ENCODE assay signal across 39 cellular contexts in genomic region chr1:115558275-115558674, GRCh38.
"Had no signal": no experiment of that assay in that cellular context is flagged by ENCODE, and none has a peak within 500 bp of the region (broad histone marks: within the 10 kb centered on the region; RNA-seq: fewer than 3 reads in every experiment).

No MANE protein-coding gene starts in this region.

- H3K4me3 ChIP-seq: adrenal gland, ascending aorta, body of pancreas, breast epithelium, cardiac muscle cell had no signal

- H3K9me3 Mint-ChIP-seq: activated naive CD4-positive, alpha-beta T cell treated with anti-CD3 and anti-CD28 coated beads for 36 hours; activated naive CD4-positive, alpha-beta T cell treated with anti-CD3 and anti-CD28 coated beads, Interleukin-2, amount 10 ng/mL, durations not matched to agents 7 days and 5 days; activated naive CD4-positive, alpha-beta T cell treated with anti-CD3 and anti-CD28 coated beads, Interleukin-2, amount 50 U/mL, for 24 hours; activated naive CD8-positive, alpha-beta T cell treated with anti-CD3 and anti-CD28 coated beads, Interleukin-2, amount 10 ng/mL, durations not matched to agents 7 days and 5 days; activated naive CD8-positive, alpha-beta T cell treated with anti-CD3 and anti-CD28 coated beads, Interleukin-2, amount 50 U/mL, for 24 hours; activated T-cell treated with anti-CD3 and anti-CD28 coated beads, Interleukin-2, amount 50 U/mL, for 24 hours; activated T-helper 1 cell treated with anti-CD3 and anti-CD28 coated beads, Interleukin-12 subunit alpha, Interleukin-12 subunit beta, Interleukin-2, Interleukin-4 antibody, amounts not matched to agents 30 ng/mL and 10 ng/mL and 1 ng/mL, durations not matched to agents 14 hours and 24 hours and 36 hours; activated T-helper 2 cell treated with anti-CD3 and anti-CD28 coated beads, Interferon-gamma antibody, Interleukin-2, Interleukin-4, amounts not matched to agents 10 μg/mL and 5 μg/mL and 100 μg/mL, durations not matched to agents 14 hours and 24 hours and 36 hours; central memory CD8-positive, alpha-beta T cell had no signal

- H3K27ac Mint-ChIP-seq: activated naive CD4-positive, alpha-beta T cell treated with anti-CD3 and anti-CD28 coated beads for 36 hours; activated naive CD4-positive, alpha-beta T cell treated with anti-CD3 and anti-CD28 coated beads, Interleukin-2, amount 10 ng/mL, durations not matched to agents 7 days and 5 days; activated naive CD4-positive, alpha-beta T cell treated with anti-CD3 and anti-CD28 coated beads, Interleukin-2, amount 50 U/mL, for 24 hours; activated naive CD4-positive, alpha-beta T cell treated with anti-CD3 and anti-CD28 coated beads, Interleukin-2, amount 50 U/mL, for 72 hours; activated naive CD8-positive, alpha-beta T cell; activated naive CD8-positive, alpha-beta T cell treated with anti-CD3 and anti-CD28 coated beads for 36 hours; activated naive CD8-positive, alpha-beta T cell treated with anti-CD3 and anti-CD28 coated beads, Interleukin-2, amount 10 ng/mL, durations not matched to agents 7 days and 5 days; activated naive CD8-positive, alpha-beta T cell treated with anti-CD3 and anti-CD28 coated beads, Interleukin-2, amount 50 U/mL, for 24 hours; activated T-cell treated with anti-CD3 and anti-CD28 coated beads, Interleukin-2, amount 50 U/mL, for 24 hours; activated T-cell treated with anti-CD3 and anti-CD28 coated beads, Interleukin-2, amount 50 U/mL, for 72 hours; activated T-helper 1 cell treated with anti-CD3 and anti-CD28 coated beads, Interleukin-12 subunit alpha, Interleukin-12 subunit beta, Interleukin-2, Interleukin-4 antibody, amounts not matched to agents 30 ng/mL and 10 ng/mL and 1 ng/mL, durations not matched to agents 14 hours and 24 hours and 36 hours; activated T-helper 17 cell treated with anti-CD3 and anti-CD28 coated beads, Interleukin-2, amount 50 U/mL, for 72 hours; activated T-helper 2 cell treated with anti-CD3 and anti-CD28 coated beads, Interferon-gamma antibody, Interleukin-2, Interleukin-4, amounts not matched to agents 10 μg/mL and 5 μg/mL and 100 μg/mL, durations not matched to agents 14 hours and 24 hours and 36 hours; brain had no signal

- H3K9me3 ChIP-seq: adrenal gland, ascending aorta, body of pancreas, breast epithelium had no signal

- H3K4me1 Mint-ChIP-seq: activated naive CD4-positive, alpha-beta T cell treated with anti-CD3 and anti-CD28 coated beads, Interleukin-2, amount 10 ng/mL, durations not matched to agents 7 days and 5 days; activated naive CD4-positive, alpha-beta T cell treated with anti-CD3 and anti-CD28 coated beads, Interleukin-2, amount 50 U/mL, for 24 hours; activated naive CD8-positive, alpha-beta T cell treated with anti-CD3 and anti-CD28 coated beads for 36 hours; activated naive CD8-positive, alpha-beta T cell treated with anti-CD3 and anti-CD28 coated beads, Interleukin-2, amount 10 ng/mL, durations not matched to agents 7 days and 5 days; activated naive CD8-positive, alpha-beta T cell treated with anti-CD3 and anti-CD28 coated beads, Interleukin-2, amount 50 U/mL, for 24 hours; activated T-helper 17 cell treated with anti-CD3 and anti-CD28 coated beads, Interleukin-2, amount 50 U/mL, for 72 hours; brain; central memory CD8-positive, alpha-beta T cell had no signal

- DNase-seq: activated effector memory CD4-positive, alpha-beta T cell treated with anti-CD3 and anti-CD28 coated beads, Interleukin-2, amount 50 U/mL, for 16 hours; activated effector memory CD4-positive, alpha-beta T cell treated with Interleukin-2 at 50 U/mL for 16 hours; activated gamma-delta T cell; activated gamma-delta T cell treated with Interleukin-2 at 50 U/mL for 16 hours; activated naive CD4-positive, alpha-beta T cell; activated naive CD4-positive, alpha-beta T cell treated with anti-CD3 and anti-CD28 coated beads for 36 hours; activated naive CD4-positive, alpha-beta T cell treated with anti-CD3 and anti-CD28 coated beads, Interleukin-2, amount 10 ng/mL, durations not matched to agents 7 days and 5 days; activated naive CD4-positive, alpha-beta T cell treated with anti-CD3 and anti-CD28 coated beads, Interleukin-2, amount 50 U/mL, for 16 hours; activated naive CD4-positive, alpha-beta T cell treated with Interleukin-2 at 50 U/mL for 16 hours; activated naive CD8-positive, alpha-beta T cell treated with anti-CD3 and anti-CD28 coated beads for 36 hours; activated naive CD8-positive, alpha-beta T cell treated with anti-CD3 and anti-CD28 coated beads, Interleukin-2, amount 10 ng/mL, durations not matched to agents 7 days and 5 days; activated naive CD8-positive, alpha-beta T cell treated with anti-CD3 and anti-CD28 coated beads, Interleukin-2, amount 50 U/mL, for 24 hours; activated T-cell treated with anti-CD3 and anti-CD28 coated beads for 4 hours; activated T-cell treated with anti-CD3 and anti-CD28 coated beads, Interleukin-2, amount 50 U/mL, for 1 hour; activated T-cell treated with anti-CD3 and anti-CD28 coated beads, Interleukin-2, amount 50 U/mL, for 24 hours; activated T-cell treated with anti-CD3 and anti-CD28 coated beads, Interleukin-2, amount 50 U/mL, for 4 hours; activated T-cell treated with anti-CD3 and anti-CD28 coated beads, Interleukin-2, amount 50 U/mL, for 48 hours; activated T-cell treated with anti-CD3 and anti-CD28 coated beads, Interleukin-2, amount 50 U/mL, for 72 hours; adrenal gland; amniotic stem cell; amygdala; anterior cingulate cortex; aorta; body of pancreas; brain microvascular endothelial cell; caudate nucleus; central memory CD4-positive, alpha-beta T cell; cerebellar nuclear complex had no signal

- H3K36me3 ChIP-seq: adrenal gland, ascending aorta, brain microvascular endothelial cell, breast epithelium, cardiac muscle cell had no signal

- H3K27me3 ChIP-seq: ascending aorta, body of pancreas, brain microvascular endothelial cell, cardiac muscle cell had no signal

- H3K27me3 Mint-ChIP-seq: activated naive CD4-positive, alpha-beta T cell treated with anti-CD3 and anti-CD28 coated beads, Interleukin-2, amount 10 ng/mL, durations not matched to agents 7 days and 5 days had no signal

- H3K27ac ChIP-seq: adrenal gland, ascending aorta, body of pancreas, brain microvascular endothelial cell, breast epithelium, cardiac muscle cell had no signal

- H3K4me1 ChIP-seq: adrenal gland, ascending aorta, body of pancreas, breast epithelium had no signal

- ATAC-seq: activated naive CD4-positive, alpha-beta T cell treated with anti-CD3 and anti-CD28 coated beads, Interleukin-2, amount 50 U/mL, for 72 hours; activated naive CD8-positive, alpha-beta T cell treated with anti-CD3 and anti-CD28 coated beads, Interleukin-2, amount 50 U/mL, for 24 hours; activated T-cell treated with anti-CD3 and anti-CD28 coated beads, Interleukin-2, amount 50 U/mL, for 4 hours; activated T-cell treated with anti-CD3 and anti-CD28 coated beads, Interleukin-2, amount 50 U/mL, for 72 hours; activated T-helper 17 cell treated with anti-CD3 and anti-CD28 coated beads, Interleukin-2, amount 50 U/mL, for 72 hours; body of pancreas had no signal

- H3K4me3 Mint-ChIP-seq: activated naive CD4-positive, alpha-beta T cell treated with anti-CD3 and anti-CD28 coated beads for 36 hours; activated naive CD4-positive, alpha-beta T cell treated with anti-CD3 and anti-CD28 coated beads, Interleukin-2, amount 10 ng/mL, durations not matched to agents 7 days and 5 days; activated naive CD4-positive, alpha-beta T cell treated with anti-CD3 and anti-CD28 coated beads, Interleukin-2, amount 50 U/mL, for 24 hours; activated naive CD8-positive, alpha-beta T cell; activated naive CD8-positive, alpha-beta T cell treated with anti-CD3 and anti-CD28 coated beads for 36 hours; activated naive CD8-positive, alpha-beta T cell treated with anti-CD3 and anti-CD28 coated beads, Interleukin-2, amount 10 ng/mL, durations not matched to agents 7 days and 5 days; activated naive CD8-positive, alpha-beta T cell treated with anti-CD3 and anti-CD28 coated beads, Interleukin-2, amount 50 U/mL, for 24 hours; activated T-cell treated with anti-CD3 and anti-CD28 coated beads, Interleukin-2, amount 50 U/mL, for 24 hours; activated T-cell treated with anti-CD3 and anti-CD28 coated beads, Interleukin-2, amount 50 U/mL, for 4 hours; activated T-cell treated with anti-CD3 and anti-CD28 coated beads, Interleukin-2, amount 50 U/mL, for 72 hours; activated T-helper 1 cell treated with anti-CD3 and anti-CD28 coated beads, Interleukin-12 subunit alpha, Interleukin-12 subunit beta, Interleukin-2, Interleukin-4 antibody, amounts not matched to agents 30 ng/mL and 10 ng/mL and 1 ng/mL, durations not matched to agents 14 hours and 24 hours and 36 hours; activated T-helper 17 cell treated with anti-CD3 and anti-CD28 coated beads, Interleukin-2, amount 50 U/mL, for 72 hours; brain; central memory CD8-positive, alpha-beta T cell had no signal

- H3K36me3 Mint-ChIP-seq: activated naive CD4-positive, alpha-beta T cell treated with anti-CD3 and anti-CD28 coated beads, Interleukin-2, amount 10 ng/mL, durations not matched to agents 7 days and 5 days; activated naive CD4-positive, alpha-beta T cell treated with anti-CD3 and anti-CD28 coated beads, Interleukin-2, amount 50 U/mL, for 24 hours; activated naive CD8-positive, alpha-beta T cell; activated naive CD8-positive, alpha-beta T cell treated with anti-CD3 and anti-CD28 coated beads for 36 hours; activated naive CD8-positive, alpha-beta T cell treated with anti-CD3 and anti-CD28 coated beads, Interleukin-2, amount 10 ng/mL, durations not matched to agents 7 days and 5 days; brain had no signal
